ENCODE assay signal across 8 cellular contexts in the genomic region with DNA sequence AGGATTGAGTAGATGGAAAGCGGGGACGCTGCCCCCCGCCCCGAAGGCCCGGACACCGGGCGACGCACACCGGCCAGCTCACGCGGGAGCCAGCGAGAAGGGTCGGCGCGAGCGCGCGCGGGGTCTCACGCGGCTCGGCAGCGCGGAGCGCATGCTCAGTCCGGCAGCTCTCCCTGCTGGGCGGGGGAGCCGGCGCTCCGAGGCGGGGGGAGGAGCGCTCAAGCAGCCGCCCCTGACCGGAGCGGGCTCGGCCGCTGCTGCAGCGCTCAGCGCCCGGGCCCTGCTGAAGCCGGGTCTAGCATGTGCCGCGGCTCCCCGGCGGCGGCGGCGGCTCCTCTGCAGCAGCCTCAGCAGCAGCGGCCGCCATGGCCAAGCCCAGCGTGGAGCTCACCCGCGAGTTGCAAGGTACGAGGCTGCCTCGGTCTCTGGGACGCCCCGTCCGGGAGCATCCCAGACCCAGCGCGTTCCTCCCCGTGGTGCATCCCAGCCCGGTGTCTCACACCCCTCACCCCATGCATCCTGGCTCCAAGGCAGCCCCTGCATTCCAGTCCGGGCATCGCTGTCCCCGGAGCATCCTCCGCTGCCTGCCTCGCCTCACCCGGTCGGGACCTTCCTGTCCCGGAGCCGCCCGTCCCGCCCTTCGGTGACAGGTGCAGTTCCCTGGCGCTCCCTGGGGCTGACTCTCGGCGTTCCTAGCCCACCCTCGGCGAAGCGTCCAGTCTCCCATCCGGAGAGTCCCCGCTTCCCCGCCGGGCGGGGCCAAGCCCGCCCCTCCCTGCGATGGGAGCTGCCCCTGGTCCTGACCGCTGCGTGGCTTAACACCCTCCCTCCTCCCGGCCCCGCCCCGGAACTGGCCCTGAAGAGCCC. TPM values are rescaled to one million over a fixed set of nuclear protein-coding genes. Genes with fewer than 3 reads are reported as not detected.
DNase-seq lines count a peak whose midpoint lies in the region; ATAC-seq lines count a peak whose summit lies in the region.

A gene with protein sequence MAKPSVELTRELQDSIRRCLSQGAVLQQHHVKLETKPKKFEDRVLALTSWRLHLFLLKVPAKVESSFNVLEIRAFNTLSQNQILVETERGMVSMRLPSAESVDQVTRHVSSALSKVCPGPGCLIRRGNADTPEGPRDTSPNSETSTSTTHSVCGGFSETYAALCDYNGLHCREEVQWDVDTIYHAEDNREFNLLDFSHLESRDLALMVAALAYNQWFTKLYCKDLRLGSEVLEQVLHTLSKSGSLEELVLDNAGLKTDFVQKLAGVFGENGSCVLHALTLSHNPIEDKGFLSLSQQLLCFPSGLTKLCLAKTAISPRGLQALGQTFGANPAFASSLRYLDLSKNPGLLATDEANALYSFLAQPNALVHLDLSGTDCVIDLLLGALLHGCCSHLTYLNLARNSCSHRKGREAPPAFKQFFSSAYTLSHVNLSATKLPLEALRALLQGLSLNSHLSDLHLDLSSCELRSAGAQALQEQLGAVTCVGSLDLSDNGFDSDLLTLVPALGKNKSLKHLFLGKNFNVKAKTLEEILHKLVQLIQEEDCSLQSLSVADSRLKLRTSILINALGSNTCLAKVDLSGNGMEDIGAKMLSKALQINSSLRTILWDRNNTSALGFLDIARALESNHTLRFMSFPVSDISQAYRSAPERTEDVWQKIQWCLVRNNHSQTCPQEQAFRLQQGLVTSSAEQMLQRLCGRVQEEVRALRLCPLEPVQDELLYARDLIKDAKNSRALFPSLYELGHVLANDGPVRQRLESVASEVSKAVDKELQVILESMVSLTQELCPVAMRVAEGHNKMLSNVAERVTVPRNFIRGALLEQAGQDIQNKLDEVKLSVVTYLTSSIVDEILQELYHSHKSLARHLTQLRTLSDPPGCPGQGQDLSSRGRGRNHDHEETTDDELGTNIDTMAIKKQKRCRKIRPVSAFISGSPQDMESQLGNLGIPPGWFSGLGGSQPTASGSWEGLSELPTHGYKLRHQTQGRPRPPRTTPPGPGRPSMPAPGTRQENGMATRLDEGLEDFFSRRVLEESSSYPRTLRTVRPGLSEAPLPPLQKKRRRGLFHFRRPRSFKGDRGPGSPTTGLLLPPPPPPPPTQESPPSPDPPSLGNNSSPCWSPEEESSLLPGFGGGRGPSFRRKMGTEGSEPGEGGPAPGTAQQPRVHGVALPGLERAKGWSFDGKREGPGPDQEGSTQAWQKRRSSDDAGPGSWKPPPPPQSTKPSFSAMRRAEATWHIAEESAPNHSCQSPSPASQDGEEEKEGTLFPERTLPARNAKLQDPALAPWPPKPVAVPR (N-terminal part only) (plus strand): TSS at position 221 of the 867 bp plus-strand sequence. CDS start 145 bp downstream, at position 366.

- ATAC-seq in GM18858 (IDR thresholded peaks at IDR 0.05; ENCODE audit: unreplicated experiment) (peak; percentile 49), HG03095 (IDR thresholded peaks at IDR 0.05; ENCODE audit: unreplicated experiment) (peak; percentile 63)

- DNase-seq in AG08396 (ENCODE audit: low spot score) = peak; percentile 92
- DNase-seq in NCI-H460 (ENCODE audit: extremely low read depth, low read depth) = peak; percentile 46
- peak; percentile 63 to 71 for DNase-seq in activated CD4-positive, alpha-beta T cell treated with anti-CD3 and anti-CD28 coated beads, Interleukin-2, amount 50 U/mL, for 48 hours
- DNase-seq in effector CD4-positive, alpha-beta T cell = peak; percentile 36
- peak; percentile 47 to 65 for DNase-seq in lung microvascular endothelial cell (ENCODE audit: low read depth in 2 of 2)
- DNase-seq in stimulated activated CD8-positive, alpha-beta memory T cell treated with anti-CD3 and anti-CD28 coated beads, Interleukin-12 subunit alpha, Interleukin-12 subunit beta, amount 100 ng/mL, for 4 hours (ENCODE audit: low read depth) = peak; percentile 50

RNA-seq across cellular contexts. Expression of the gene that starts here (rescaled TPM):
- 1.1 and 1.7 TPM in 2 replicates for total RNA-seq in NCI-H460 (2014; rRNA removed; shearing (Covaris generic))
- polyA plus RNA-seq in NCI-H460 (2014; cell fraction: nucleus; rRNA removed) = 1.6 and 2.2 TPM in 2 replicates
- total RNA-seq in lung microvascular endothelial cell = under 0.01 TPM in 1 of 2 replicates, not detected in the other

Comparison
In these comparisons a context has a peak if more than half of its experiments do, and no peak if none do; other contexts are left out.
1. Peak in every context shown above with its lines: DNase-seq and ATAC-seq.
2. Peak in DNase-seq in lung microvascular endothelial cell; RNA of the gene not detected or under 1 TPM.
3. DNase-seq: peak in every context shown above with its lines; median percentile 92 in AG08396; 67 in activated CD4-positive, alpha-beta T cell treated with anti-CD3 and anti-CD28 coated beads, Interleukin-2, amount 50 U/mL, for 48 hours; 56 in lung microvascular endothelial cell; 50 in stimulated activated CD8-positive, alpha-beta memory T cell treated with anti-CD3 and anti-CD28 coated beads, Interleukin-12 subunit alpha, Interleukin-12 subunit beta, amount 100 ng/mL, for 4 hours; 46 in NCI-H460; 36 in effector CD4-positive, alpha-beta T cell.